1 cellular context compared by ENCODE assay signal in the genomic region with DNA sequence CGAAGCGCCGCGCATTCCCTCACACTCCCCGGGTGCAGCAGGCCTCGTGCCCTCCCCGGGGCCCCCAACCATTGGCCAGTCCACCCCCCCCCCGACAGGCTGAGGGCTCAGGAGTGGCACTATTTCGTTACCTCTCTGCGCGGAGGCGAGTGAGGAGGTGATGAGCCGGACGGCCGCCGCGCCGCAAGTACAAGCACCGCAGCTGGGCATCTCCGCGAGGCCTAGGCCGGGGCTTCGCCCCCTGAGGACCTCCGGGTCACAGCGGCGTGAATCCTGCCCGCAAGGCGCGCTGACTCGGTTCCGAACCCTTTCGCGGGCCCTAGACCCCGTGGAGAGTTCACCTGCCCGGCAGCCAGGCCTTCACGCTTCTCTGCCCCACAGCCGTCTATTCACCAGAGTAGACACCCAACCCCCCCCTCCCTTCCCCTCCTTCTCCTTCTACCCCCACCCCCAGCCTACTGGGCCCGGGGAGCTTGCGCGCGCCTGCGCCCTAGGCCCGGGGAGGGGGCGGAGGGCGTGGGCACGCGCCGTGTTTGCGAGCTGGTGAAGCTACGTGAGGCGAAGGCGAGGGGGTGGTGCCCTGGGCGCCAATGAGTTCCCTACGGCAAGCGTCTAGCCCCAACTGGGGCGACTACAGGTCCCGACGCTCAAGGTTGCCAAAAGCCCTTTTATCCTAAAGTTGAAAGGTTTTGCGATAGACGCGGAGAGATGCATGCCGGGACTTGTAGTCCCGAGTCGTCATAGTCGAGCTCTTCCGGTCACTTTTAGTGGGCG.
A peak's percentile ranks its signal among the peaks of the same experiment; 100 is the strongest.
TF ChIP-seq lines count a peak whose summit lies in the region.

A gene (minus strand): TSS at position 399 of the 774 bp plus-strand sequence. CDS start 189 bp downstream, at position 210.

TF ChIP-seq in HepG2, 621 proteins besides CTCF, POLR2A, EP300 and RAD21 (continued from another document and continues in another):
- TF ChIP-seq ZSCAN20 (CRISPR knock-in tag; IDR thresholded peaks at IDR 0.05; ENCODE audit: borderline replicate concordance) (no peak), ZSCAN22 (CRISPR knock-in tag; IDR thresholded peaks at IDR 0.05) (no peak), GFI1 (CRISPR knock-in tag; IDR thresholded peaks at IDR 0.05; ENCODE audit: borderline replicate concordance) (no peak; the same call in 1 of the 2 replicates), PPARG (CRISPR knock-in tag; conservative IDR thresholded peaks at IDR 0.05) (0 out of 2 replicates have a peak, but pooled peaks have one; percentile 10), ZNF317 (CRISPR knock-in tag; IDR thresholded peaks at IDR 0.05) (no peak; the same call in 1 of the 2 replicates), TBX2 (CRISPR knock-in tag; IDR thresholded peaks at IDR 0.05; ENCODE audit: borderline replicate concordance) (peak; percentile 56), GTF3A (CRISPR knock-in tag; conservative IDR thresholded peaks at IDR 0.05) (no peak), TP53 (CRISPR knock-in tag; conservative IDR thresholded peaks at IDR 0.05) (0 out of 2 replicates have a peak, but pooled peaks have one; percentile 41), SIN3A (IDR thresholded peaks at IDR 0.05; ENCODE audit: borderline replicate concordance, low read depth, low read length) (peak; percentile 59; the same call in 1 of the 2 replicates), IRX3 (CRISPR knock-in tag; IDR thresholded peaks at IDR 0.05; ENCODE audit: borderline replicate concordance, low read depth) (peak; percentile 7; the same call in 1 of the 2 replicates), HNRNPH1 (optimal IDR thresholded peaks at IDR 0.05; ENCODE audit: low read depth, low read length) (peak; percentile 65), ZNF781 (CRISPR knock-in tag; IDR thresholded peaks at IDR 0.05; ENCODE audit: borderline replicate concordance, not compliant biosample characterization) (peak; percentile 76), ZFP36L1 (CRISPR knock-in tag; IDR thresholded peaks at IDR 0.05) (peak; percentile 75; the same call in 1 of the 2 replicates), ZNF879 (CRISPR knock-in tag; IDR thresholded peaks at IDR 0.05) (no peak), SALL1 (CRISPR knock-in tag; IDR thresholded peaks at IDR 0.05) (peak; percentile 56), ZNF75D (CRISPR knock-in tag; IDR thresholded peaks at IDR 0.05; ENCODE audit: borderline replicate concordance) (no peak), ZKSCAN8 (CRISPR knock-in tag; IDR thresholded peaks at IDR 0.05; ENCODE audit: borderline replicate concordance) (0 out of 2 replicates have a peak, but pooled peaks have one; percentile 40), ZFP1 (CRISPR knock-in tag; IDR thresholded peaks at IDR 0.05) (no peak), ZNF30 (CRISPR knock-in tag; IDR thresholded peaks at IDR 0.05) (no peak), TMF1 (CRISPR knock-in tag; IDR thresholded peaks at IDR 0.05; ENCODE audit: low read depth) (no peak), YEATS2 (CRISPR knock-in tag; IDR thresholded peaks at IDR 0.05; ENCODE audit: borderline replicate concordance) (peak; percentile 69; the same call in 1 of the 2 replicates), ZNF772 (CRISPR knock-in tag; IDR thresholded peaks at IDR 0.05) (no peak; the same call in 1 of the 2 replicates), NCOA1 (CRISPR knock-in tag; IDR thresholded peaks at IDR 0.05) (peak; percentile 65; the same call in 1 of the 2 replicates), SMC3 (IDR thresholded peaks at IDR 0.05; ENCODE audit: low read length) (no peak), ZNF468 (CRISPR knock-in tag; IDR thresholded peaks at IDR 0.05) (no peak), ZBTB3 (CRISPR knock-in tag; IDR thresholded peaks at IDR 0.05; ENCODE audit: borderline replicate concordance, low read depth) (no peak), THYN1 (CRISPR knock-in tag; IDR thresholded peaks at IDR 0.05; ENCODE audit: borderline replicate concordance, low read depth) (no peak), FOXK1 (CRISPR knock-in tag; IDR thresholded peaks at IDR 0.05; ENCODE audit: borderline replicate concordance, low read depth) (no peak), BHLHE40 (IDR thresholded peaks at IDR 0.05; ENCODE audit: low read length) (peak; percentile 61), STAT5B (CRISPR knock-in tag; IDR thresholded peaks at IDR 0.05) (no peak)
- TF ChIP-seq, protein P1, sequence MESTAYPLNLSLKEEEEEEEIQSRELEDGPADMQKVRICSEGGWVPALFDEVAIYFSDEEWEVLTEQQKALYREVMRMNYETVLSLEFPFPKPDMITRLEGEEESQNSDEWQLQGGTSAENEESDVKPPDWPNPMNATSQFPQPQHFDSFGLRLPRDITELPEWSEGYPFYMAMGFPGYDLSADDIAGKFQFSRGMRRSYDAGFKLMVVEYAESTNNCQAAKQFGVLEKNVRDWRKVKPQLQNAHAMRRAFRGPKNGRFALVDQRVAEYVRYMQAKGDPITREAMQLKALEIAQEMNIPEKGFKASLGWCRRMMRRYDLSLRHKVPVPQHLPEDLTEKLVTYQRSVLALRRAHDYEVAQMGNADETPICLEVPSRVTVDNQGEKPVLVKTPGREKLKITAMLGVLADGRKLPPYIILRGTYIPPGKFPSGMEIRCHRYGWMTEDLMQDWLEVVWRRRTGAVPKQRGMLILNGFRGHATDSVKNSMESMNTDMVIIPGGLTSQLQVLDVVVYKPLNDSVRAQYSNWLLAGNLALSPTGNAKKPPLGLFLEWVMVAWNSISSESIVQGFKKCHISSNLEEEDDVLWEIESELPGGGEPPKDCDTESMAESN (CRISPR knock-in tag; conservative IDR thresholded peaks at IDR 0.05) = no peak
- TF ChIP-seq, protein P2, sequence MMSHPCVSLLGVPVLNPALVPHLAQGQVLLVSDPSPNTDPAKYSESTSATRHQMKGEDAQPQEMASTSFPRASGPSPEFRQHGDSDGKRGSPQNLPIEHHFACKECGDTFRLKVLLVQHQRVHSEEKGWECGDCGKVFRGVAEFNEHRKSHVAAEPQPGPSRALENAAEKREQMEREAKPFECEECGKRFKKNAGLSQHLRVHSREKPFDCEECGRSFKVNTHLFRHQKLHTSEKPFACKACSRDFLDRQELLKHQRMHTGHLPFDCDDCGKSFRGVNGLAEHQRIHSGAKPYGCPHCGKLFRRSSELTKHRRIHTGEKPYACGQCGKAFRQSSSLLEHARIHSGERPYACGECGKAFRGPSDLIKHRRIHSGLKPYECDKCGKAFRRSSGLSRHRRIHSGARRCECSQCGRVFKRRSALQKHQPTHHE (CRISPR knock-in tag; IDR thresholded peaks at IDR 0.05; ENCODE audit: borderline replicate concordance) = no peak
- TF ChIP-seq, protein P3, sequence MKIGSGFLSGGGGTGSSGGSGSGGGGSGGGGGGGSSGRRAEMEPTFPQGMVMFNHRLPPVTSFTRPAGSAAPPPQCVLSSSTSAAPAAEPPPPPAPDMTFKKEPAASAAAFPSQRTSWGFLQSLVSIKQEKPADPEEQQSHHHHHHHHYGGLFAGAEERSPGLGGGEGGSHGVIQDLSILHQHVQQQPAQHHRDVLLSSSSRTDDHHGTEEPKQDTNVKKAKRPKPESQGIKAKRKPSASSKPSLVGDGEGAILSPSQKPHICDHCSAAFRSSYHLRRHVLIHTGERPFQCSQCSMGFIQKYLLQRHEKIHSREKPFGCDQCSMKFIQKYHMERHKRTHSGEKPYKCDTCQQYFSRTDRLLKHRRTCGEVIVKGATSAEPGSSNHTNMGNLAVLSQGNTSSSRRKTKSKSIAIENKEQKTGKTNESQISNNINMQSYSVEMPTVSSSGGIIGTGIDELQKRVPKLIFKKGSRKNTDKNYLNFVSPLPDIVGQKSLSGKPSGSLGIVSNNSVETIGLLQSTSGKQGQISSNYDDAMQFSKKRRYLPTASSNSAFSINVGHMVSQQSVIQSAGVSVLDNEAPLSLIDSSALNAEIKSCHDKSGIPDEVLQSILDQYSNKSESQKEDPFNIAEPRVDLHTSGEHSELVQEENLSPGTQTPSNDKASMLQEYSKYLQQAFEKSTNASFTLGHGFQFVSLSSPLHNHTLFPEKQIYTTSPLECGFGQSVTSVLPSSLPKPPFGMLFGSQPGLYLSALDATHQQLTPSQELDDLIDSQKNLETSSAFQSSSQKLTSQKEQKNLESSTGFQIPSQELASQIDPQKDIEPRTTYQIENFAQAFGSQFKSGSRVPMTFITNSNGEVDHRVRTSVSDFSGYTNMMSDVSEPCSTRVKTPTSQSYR (CRISPR knock-in tag; IDR thresholded peaks at IDR 0.05; ENCODE audit: borderline replicate concordance) = peak; percentile 65; the same call in 1 of the 2 replicates
- TF ChIP-seq, protein P4, sequence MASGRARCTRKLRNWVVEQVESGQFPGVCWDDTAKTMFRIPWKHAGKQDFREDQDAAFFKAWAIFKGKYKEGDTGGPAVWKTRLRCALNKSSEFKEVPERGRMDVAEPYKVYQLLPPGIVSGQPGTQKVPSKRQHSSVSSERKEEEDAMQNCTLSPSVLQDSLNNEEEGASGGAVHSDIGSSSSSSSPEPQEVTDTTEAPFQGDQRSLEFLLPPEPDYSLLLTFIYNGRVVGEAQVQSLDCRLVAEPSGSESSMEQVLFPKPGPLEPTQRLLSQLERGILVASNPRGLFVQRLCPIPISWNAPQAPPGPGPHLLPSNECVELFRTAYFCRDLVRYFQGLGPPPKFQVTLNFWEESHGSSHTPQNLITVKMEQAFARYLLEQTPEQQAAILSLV (CRISPR knock-in tag; IDR thresholded peaks at IDR 0.05; ENCODE audit: borderline replicate concordance) = no peak
- TF ChIP-seq, protein P5, sequence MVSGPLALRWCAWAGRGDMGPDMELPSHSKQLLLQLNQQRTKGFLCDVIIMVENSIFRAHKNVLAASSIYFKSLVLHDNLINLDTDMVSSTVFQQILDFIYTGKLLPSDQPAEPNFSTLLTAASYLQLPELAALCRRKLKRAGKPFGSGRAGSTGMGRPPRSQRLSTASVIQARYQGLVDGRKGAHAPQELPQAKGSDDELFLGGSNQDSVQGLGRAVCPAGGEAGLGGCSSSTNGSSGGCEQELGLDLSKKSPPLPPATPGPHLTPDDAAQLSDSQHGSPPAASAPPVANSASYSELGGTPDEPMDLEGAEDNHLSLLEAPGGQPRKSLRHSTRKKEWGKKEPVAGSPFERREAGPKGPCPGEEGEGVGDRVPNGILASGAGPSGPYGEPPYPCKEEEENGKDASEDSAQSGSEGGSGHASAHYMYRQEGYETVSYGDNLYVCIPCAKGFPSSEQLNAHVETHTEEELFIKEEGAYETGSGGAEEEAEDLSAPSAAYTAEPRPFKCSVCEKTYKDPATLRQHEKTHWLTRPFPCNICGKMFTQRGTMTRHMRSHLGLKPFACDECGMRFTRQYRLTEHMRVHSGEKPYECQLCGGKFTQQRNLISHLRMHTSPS (CRISPR knock-in tag; IDR thresholded peaks at IDR 0.05; ENCODE audit: low read depth) = no peak
- TF ChIP-seq, protein P6, sequence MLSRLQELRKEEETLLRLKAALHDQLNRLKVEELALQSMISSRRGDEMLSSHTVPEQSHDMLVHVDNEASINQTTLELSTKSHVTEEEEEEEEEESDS (CRISPR knock-in tag; IDR thresholded peaks at IDR 0.05; ENCODE audit: borderline replicate concordance) = 0 out of 2 replicates have a peak, but pooled peaks have one; percentile 44
- TF ChIP-seq, protein P7, sequence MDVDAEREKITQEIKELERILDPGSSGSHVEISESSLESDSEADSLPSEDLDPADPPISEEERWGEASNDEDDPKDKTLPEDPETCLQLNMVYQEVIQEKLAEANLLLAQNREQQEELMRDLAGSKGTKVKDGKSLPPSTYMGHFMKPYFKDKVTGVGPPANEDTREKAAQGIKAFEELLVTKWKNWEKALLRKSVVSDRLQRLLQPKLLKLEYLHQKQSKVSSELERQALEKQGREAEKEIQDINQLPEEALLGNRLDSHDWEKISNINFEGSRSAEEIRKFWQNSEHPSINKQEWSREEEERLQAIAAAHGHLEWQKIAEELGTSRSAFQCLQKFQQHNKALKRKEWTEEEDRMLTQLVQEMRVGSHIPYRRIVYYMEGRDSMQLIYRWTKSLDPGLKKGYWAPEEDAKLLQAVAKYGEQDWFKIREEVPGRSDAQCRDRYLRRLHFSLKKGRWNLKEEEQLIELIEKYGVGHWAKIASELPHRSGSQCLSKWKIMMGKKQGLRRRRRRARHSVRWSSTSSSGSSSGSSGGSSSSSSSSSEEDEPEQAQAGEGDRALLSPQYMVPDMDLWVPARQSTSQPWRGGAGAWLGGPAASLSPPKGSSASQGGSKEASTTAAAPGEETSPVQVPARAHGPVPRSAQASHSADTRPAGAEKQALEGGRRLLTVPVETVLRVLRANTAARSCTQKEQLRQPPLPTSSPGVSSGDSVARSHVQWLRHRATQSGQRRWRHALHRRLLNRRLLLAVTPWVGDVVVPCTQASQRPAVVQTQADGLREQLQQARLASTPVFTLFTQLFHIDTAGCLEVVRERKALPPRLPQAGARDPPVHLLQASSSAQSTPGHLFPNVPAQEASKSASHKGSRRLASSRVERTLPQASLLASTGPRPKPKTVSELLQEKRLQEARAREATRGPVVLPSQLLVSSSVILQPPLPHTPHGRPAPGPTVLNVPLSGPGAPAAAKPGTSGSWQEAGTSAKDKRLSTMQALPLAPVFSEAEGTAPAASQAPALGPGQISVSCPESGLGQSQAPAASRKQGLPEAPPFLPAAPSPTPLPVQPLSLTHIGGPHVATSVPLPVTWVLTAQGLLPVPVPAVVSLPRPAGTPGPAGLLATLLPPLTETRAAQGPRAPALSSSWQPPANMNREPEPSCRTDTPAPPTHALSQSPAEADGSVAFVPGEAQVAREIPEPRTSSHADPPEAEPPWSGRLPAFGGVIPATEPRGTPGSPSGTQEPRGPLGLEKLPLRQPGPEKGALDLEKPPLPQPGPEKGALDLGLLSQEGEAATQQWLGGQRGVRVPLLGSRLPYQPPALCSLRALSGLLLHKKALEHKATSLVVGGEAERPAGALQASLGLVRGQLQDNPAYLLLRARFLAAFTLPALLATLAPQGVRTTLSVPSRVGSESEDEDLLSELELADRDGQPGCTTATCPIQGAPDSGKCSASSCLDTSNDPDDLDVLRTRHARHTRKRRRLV (CRISPR knock-in tag; IDR thresholded peaks at IDR 0.05) = peak; percentile 94
- TF ChIP-seq, protein P8, sequence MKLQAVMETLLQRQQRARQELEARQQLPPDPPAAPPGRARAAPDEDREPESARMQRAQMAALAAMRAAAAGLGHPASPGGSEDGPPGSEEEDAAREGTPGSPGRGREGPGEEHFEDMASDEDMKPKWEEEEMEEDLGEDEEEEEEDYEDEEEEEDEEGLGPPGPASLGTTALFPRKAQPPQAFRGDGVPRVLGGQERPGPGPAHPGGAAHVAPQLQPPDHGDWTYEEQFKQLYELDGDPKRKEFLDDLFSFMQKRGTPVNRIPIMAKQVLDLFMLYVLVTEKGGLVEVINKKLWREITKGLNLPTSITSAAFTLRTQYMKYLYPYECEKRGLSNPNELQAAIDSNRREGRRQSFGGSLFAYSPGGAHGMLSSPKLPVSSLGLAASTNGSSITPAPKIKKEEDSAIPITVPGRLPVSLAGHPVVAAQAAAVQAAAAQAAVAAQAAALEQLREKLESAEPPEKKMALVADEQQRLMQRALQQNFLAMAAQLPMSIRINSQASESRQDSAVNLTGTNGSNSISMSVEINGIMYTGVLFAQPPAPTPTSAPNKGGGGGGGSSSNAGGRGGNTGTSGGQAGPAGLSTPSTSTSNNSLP (IDR thresholded peaks at IDR 0.05; ENCODE audit: low read depth, low read length) = no peak
- TF ChIP-seq, protein P9, sequence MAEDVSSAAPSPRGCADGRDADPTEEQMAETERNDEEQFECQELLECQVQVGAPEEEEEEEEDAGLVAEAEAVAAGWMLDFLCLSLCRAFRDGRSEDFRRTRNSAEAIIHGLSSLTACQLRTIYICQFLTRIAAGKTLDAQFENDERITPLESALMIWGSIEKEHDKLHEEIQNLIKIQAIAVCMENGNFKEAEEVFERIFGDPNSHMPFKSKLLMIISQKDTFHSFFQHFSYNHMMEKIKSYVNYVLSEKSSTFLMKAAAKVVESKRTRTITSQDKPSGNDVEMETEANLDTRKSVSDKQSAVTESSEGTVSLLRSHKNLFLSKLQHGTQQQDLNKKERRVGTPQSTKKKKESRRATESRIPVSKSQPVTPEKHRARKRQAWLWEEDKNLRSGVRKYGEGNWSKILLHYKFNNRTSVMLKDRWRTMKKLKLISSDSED (CRISPR knock-in tag; IDR thresholded peaks at IDR 0.05) = no peak
